Comparison of ENCODE assay signal across 7 cellular contexts in the genomic region with DNA sequence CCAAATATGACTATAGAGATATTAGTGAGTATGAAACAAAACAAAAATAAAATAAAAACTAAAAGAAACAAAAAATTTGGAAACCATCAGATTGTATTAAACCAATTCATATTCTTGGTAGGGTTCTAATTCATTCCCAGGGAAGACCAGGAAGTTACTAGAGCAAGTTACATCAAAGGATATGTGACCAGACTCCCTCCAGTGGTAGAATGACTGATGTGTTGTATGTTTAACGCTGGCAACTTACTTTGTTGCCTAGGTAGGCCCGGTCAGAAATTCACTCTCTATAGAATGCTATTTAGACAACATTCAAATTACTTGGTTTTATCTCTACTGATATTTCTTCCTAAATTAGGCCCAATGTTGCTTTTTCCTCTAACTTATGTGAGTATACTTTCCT. TPM values are rescaled to one million over a fixed set of nuclear protein-coding genes. Genes with fewer than 3 reads are reported as not detected.
DNase-seq lines count a peak whose midpoint lies in the region; ATAC-seq, FAIRE-seq and TF ChIP-seq lines count a peak whose summit lies in the region.

No MANE protein-coding gene starts in this region.

- ATAC-seq in HG03432 (IDR thresholded peaks at IDR 0.05; ENCODE audit: unreplicated experiment), result peak; percentile 64
- ATAC-seq in pancreas, result peak in 3 of 4 donors; percentile 70 to 75 (median 73)

- 5 to 6% methylated on average over 2 of the region's 2 CpGs for WGBS in pancreas, 2 donors

- DNase-seq in GM13976 (ENCODE audit: low spot score), result peak; percentile 62
- DNase-seq in NT2/D1 (ENCODE audit: low read depth, low spot score), result peak; percentile 23
- peak; percentile 59 for DNase-seq in epithelial cell of proximal tubule (ENCODE audit: low read depth)
- peak in 3 of 6 donors; percentile 28 to 32 (median 28) for DNase-seq in pancreas
- no peak for DNase-seq in stimulated activated CD4-positive, alpha-beta T cell treated with anti-CD3 and anti-CD28 coated beads, Interleukin-4, amount 100 ng/mL, for 24 hours
- no peak for DNase-seq in stimulated activated naive CD4-positive, alpha-beta T cell treated with Interleukin-2 at 50 U/mL for 16 hours (lab: John Stamatoyannopoulos, UW)

- H3K27me3 ChIP-seq in NT2/D1 (ENCODE audit: insufficient read depth, insufficient read length) (peaks cover 2% of the 10 kb centered on the region), pancreas (no peaks in the 10 kb centered on the region)

- FAIRE-seq in pancreas (lab: Jason Lieb, UNC), result peak; percentile 92

- in situ Hi-C loops in GM13976 (cut with MboI; ENCODE audit: low sequenced_read_pairs, unreplicated experiment), result no loop called here

- no peak overlapping the region for H3K9ac ChIP-seq in NT2/D1 (ENCODE audit: insufficient read length, low read depth)

- no peak overlapping the region for H3K27ac ChIP-seq in pancreas

- intact Hi-C loops in pancreas (cut with DNase I), result no loop called here

- H3K4me3 ChIP-seq in NT2/D1 (ENCODE audit: insufficient read length, low read depth) (no peak overlapping the region), epithelial cell of proximal tubule (ENCODE audit: low read depth, low read length) (no peak overlapping the region), pancreas (no peak overlapping the region)

- H3K36me3 ChIP-seq in NT2/D1 (ENCODE audit: insufficient read depth, insufficient read length, low read length) (no peaks in the 10 kb centered on the region), pancreas (no peaks in the 10 kb centered on the region)

- H3K9me3 ChIP-seq in NT2/D1 (ENCODE audit: insufficient read depth, low read length) (no peaks in the 10 kb centered on the region), pancreas (no peaks in the 10 kb centered on the region)

- TF ChIP-seq CTCF in GM13976 (IDR thresholded peaks at IDR 0.05; ENCODE audit: borderline replicate concordance, control extremely low read depth, extremely low read depth, insufficient read depth, missing control alignments) (no peak), epithelial cell of proximal tubule (conservative IDR thresholded peaks at IDR 0.05; ENCODE audit: low read depth, low read length) (peak; percentile 83), pancreas (IDR thresholded peaks at IDR 0.05) (peak in 3 of 4 donors; percentile 17 to 47 (median 44))

- no peaks in the 10 kb centered on the region for H3K4me1 ChIP-seq in NT2/D1 (ENCODE audit: insufficient read depth, insufficient read length)
- peaks cover 0 to 11% (median 11%) of the 10 kb centered on the region in 3 donors for H3K4me1 ChIP-seq in pancreas

RNA-seq across cellular contexts. Expression of gene PHYHIPL, which starts 5.2 kb away (rescaled TPM):
- total RNA-seq in epithelial cell of proximal tubule (0.23 TPM in 1 of 2 replicates, not detected in the other), pancreas (10 to 100 TPM in 1 of 6 donors, 1 to 10 TPM in 5; 3.8 to 12.8 (median 6.4) TPM)
- 1 to 10 TPM; 1.9 to 4.7 TPM for polyA plus RNA-seq in pancreas

Comparison
In these comparisons a context has a peak if more than half of its experiments do, and no peak if none do; other contexts are left out.
1. DNase-seq: peak in GM13976 (single experiment), NT2/D1 (single experiment) and epithelial cell of proximal tubule (single experiment); none in stimulated activated CD4-positive, alpha-beta T cell treated with anti-CD3 and anti-CD28 coated beads, Interleukin-4, amount 100 ng/mL, for 24 hours (single experiment) and stimulated activated naive CD4-positive, alpha-beta T cell treated with Interleukin-2 at 50 U/mL for 16 hours (single experiment).